ENCODE assay signal across 10 cellular contexts in genomic region chr12:119444462-119445044, GRCh38.
DNase-seq lines count a peak whose midpoint lies in the region; ATAC-seq and TF ChIP-seq lines count a peak whose summit lies in the region.
"Had no signal": no experiment of that assay in that cellular context is flagged by ENCODE, and none has a peak within 500 bp of the region (broad histone marks: within the 10 kb centered on the region; RNA-seq: fewer than 3 reads in every experiment).

No MANE protein-coding gene starts in this region.

- ATAC-seq in HG03159 (IDR thresholded peaks at IDR 0.05; ENCODE audit: unreplicated experiment) (peak; percentile 66), heart right ventricle (peak in 1 of 8 donors; percentile 55)

- no peaks in the 10 kb centered on the region for H3K36me3 Mint-ChIP-seq in activated T-helper 2 cell treated with anti-CD3 and anti-CD28 coated beads, Interferon-gamma antibody, Interleukin-2, Interleukin-4, amounts not matched to agents 10 μg/mL and 5 μg/mL and 100 μg/mL, durations not matched to agents 14 hours and 24 hours and 36 hours (ENCODE audit: low read depth)

- TF ChIP-seq CTCF in heart right ventricle (IDR thresholded peaks at IDR 0.05) = peak; percentile 58 to 96 (median 79)
- peak in 3 of 4 experiments; percentile 35 to 63 (median 40) for TF ChIP-seq CTCF in sigmoid colon (IDR thresholded peaks at IDR 0.05)
- TF ChIP-seq CTCF in coronary artery (IDR thresholded peaks at IDR 0.05) = no peak

- no peaks in the 10 kb centered on the region for H3K27me3 Mint-ChIP-seq in activated T-helper 2 cell treated with anti-CD3 and anti-CD28 coated beads, Interferon-gamma antibody, Interleukin-2, Interleukin-4, amounts not matched to agents 10 μg/mL and 5 μg/mL and 100 μg/mL, durations not matched to agents 14 hours and 24 hours and 36 hours (ENCODE audit: low read depth)

- H3K4me3 ChIP-seq in heart right ventricle (no peak overlapping the region), sigmoid colon (no peak overlapping the region), coronary artery (no peak overlapping the region)
- H3K4me3 ChIP-seq: BLaER1 treated with 17β-estradiol and CSF1 and Interleukin-3, amounts not matched to agents 10 nM and 100 nM had no signal

- no peak overlapping the region for H3K4me3 Mint-ChIP-seq in activated T-helper 2 cell treated with anti-CD3 and anti-CD28 coated beads, Interferon-gamma antibody, Interleukin-2, Interleukin-4, amounts not matched to agents 10 μg/mL and 5 μg/mL and 100 μg/mL, durations not matched to agents 14 hours and 24 hours and 36 hours (ENCODE audit: low read depth)
- H3K4me3 Mint-ChIP-seq: central memory CD8-positive, alpha-beta T cell had no signal

- no peaks in the 10 kb centered on the region for H3K9me3 Mint-ChIP-seq in activated T-helper 2 cell treated with anti-CD3 and anti-CD28 coated beads, Interferon-gamma antibody, Interleukin-2, Interleukin-4, amounts not matched to agents 10 μg/mL and 5 μg/mL and 100 μg/mL, durations not matched to agents 14 hours and 24 hours and 36 hours
- H3K9me3 Mint-ChIP-seq: central memory CD8-positive, alpha-beta T cell had no signal

- 22 to 24% methylated on average over 10 of the region's 10 CpGs for WGBS in heart right ventricle, 2 donors
- WGBS in sigmoid colon, 2 donors = 23 to 34% methylated on average over 10 of the region's 10 CpGs

- peak; percentile 30 for DNase-seq in NCI-H2107 (lab: John Stamatoyannopoulos, UW)
- no peak for DNase-seq in NCI-H2107 treated with DMSO at 0.1 percent for 48 hours (lab: John Stamatoyannopoulos, UW; ENCODE audit: unreplicated experiment)
- DNase-seq in NCI-H69 (lab: John Stamatoyannopoulos, UW) = peak; percentile 68
- DNase-seq in activated T-helper 2 cell treated with anti-CD3 and anti-CD28 coated beads, Interferon-gamma antibody, Interleukin-2, Interleukin-4, amounts not matched to agents 10 μg/mL and 5 μg/mL and 100 μg/mL, durations not matched to agents 14 hours and 24 hours and 36 hours (ENCODE audit: low spot score) = peak; percentile 24
- peak; percentile 7 to 13 for DNase-seq in heart right ventricle
- no peak for DNase-seq in sigmoid colon
- DNase-seq in coronary artery (ENCODE audit: low spot score) = no peak

- H3K9me3 ChIP-seq in heart right ventricle = no peaks in the 10 kb centered on the region
- H3K9me3 ChIP-seq in sigmoid colon = no peaks in the 10 kb centered on the region
- H3K9me3 ChIP-seq: BLaER1 treated with 17β-estradiol and CSF1 and Interleukin-3, amounts not matched to agents 10 nM and 100 nM had no signal

- H3K27me3 ChIP-seq in heart right ventricle (peaks cover 0 to 15% (median 0%) of the 10 kb centered on the region in 7 donors), sigmoid colon (no peaks in the 10 kb centered on the region)
- H3K27me3 ChIP-seq: BLaER1 treated with 17β-estradiol and CSF1 and Interleukin-3, amounts not matched to agents 10 nM and 100 nM had no signal

- H3K36me3 ChIP-seq in heart right ventricle (no peaks in the 10 kb centered on the region), sigmoid colon (no peaks in the 10 kb centered on the region)
- H3K36me3 ChIP-seq: BLaER1 treated with 17β-estradiol and CSF1 and Interleukin-3, amounts not matched to agents 10 nM and 100 nM had no signal

- intact Hi-C loops in activated T-helper 2 cell treated with anti-CD3 and anti-CD28 coated beads, Interferon-gamma antibody, Interleukin-2, Interleukin-4, amounts not matched to agents 10 μg/mL and 5 μg/mL and 100 μg/mL, durations not matched to agents 14 hours and 24 hours and 36 hours (cut with micrococcal nuclease) = loop anchor here (2.0 kb wide), 1 partner anchor 204 kb away; no protein-coding TSS in a partner anchor
- intact Hi-C loops in heart right ventricle (cut with DNase I) = loop anchor here (2.0 to 10.0 kb wide), 5 partner anchors 98 to 203 kb away; no protein-coding TSS in a partner anchor
- intact Hi-C loops in sigmoid colon (cut with DNase I) = loop anchor here (10.0 kb wide), 1 partner anchor 200 kb away; no protein-coding TSS in a partner anchor

- peaks cover 5% of the 10 kb centered on the region for H3K4me1 Mint-ChIP-seq in activated T-helper 2 cell treated with anti-CD3 and anti-CD28 coated beads, Interferon-gamma antibody, Interleukin-2, Interleukin-4, amounts not matched to agents 10 μg/mL and 5 μg/mL and 100 μg/mL, durations not matched to agents 14 hours and 24 hours and 36 hours (ENCODE audit: low read depth)
- H3K4me1 Mint-ChIP-seq: central memory CD8-positive, alpha-beta T cell had no signal

- no peak overlapping the region for H3K27ac ChIP-seq in heart right ventricle
- H3K27ac ChIP-seq in sigmoid colon = no peak overlapping the region
- no peak overlapping the region for H3K27ac ChIP-seq in coronary artery
- H3K27ac ChIP-seq: BLaER1 treated with 17β-estradiol and CSF1 and Interleukin-3, amounts not matched to agents 10 nM and 100 nM had no signal

- no peaks in the 10 kb centered on the region for H3K4me1 ChIP-seq in heart right ventricle
- H3K4me1 ChIP-seq in sigmoid colon = peaks cover 0 to 11% (median 4%) of the 10 kb centered on the region in 4 donors

- TF ChIP-seq EP300 in sigmoid colon (IDR thresholded peaks at IDR 0.05) = no peak

- no peak overlapping the region for H3K27ac Mint-ChIP-seq in activated T-helper 2 cell treated with anti-CD3 and anti-CD28 coated beads, Interferon-gamma antibody, Interleukin-2, Interleukin-4, amounts not matched to agents 10 μg/mL and 5 μg/mL and 100 μg/mL, durations not matched to agents 14 hours and 24 hours and 36 hours

- no peak for TF ChIP-seq POLR2A in sigmoid colon (IDR thresholded peaks at IDR 0.05)

Comparison
In these comparisons a context has a peak if more than half of its experiments do, and no peak if none do; other contexts are left out.
1. DNase-seq: peak in NCI-H2107 (single experiment), NCI-H69 (single experiment), activated T-helper 2 cell treated with anti-CD3 and anti-CD28 coated beads, Interferon-gamma antibody, Interleukin-2, Interleukin-4, amounts not matched to agents 10 μg/mL and 5 μg/mL and 100 μg/mL, durations not matched to agents 14 hours and 24 hours and 36 hours (single experiment) and heart right ventricle (2 of 2); none in NCI-H2107 treated with DMSO at 0.1 percent for 48 hours (single experiment), sigmoid colon (single experiment) and coronary artery (single experiment).